In the genomic region with DNA sequence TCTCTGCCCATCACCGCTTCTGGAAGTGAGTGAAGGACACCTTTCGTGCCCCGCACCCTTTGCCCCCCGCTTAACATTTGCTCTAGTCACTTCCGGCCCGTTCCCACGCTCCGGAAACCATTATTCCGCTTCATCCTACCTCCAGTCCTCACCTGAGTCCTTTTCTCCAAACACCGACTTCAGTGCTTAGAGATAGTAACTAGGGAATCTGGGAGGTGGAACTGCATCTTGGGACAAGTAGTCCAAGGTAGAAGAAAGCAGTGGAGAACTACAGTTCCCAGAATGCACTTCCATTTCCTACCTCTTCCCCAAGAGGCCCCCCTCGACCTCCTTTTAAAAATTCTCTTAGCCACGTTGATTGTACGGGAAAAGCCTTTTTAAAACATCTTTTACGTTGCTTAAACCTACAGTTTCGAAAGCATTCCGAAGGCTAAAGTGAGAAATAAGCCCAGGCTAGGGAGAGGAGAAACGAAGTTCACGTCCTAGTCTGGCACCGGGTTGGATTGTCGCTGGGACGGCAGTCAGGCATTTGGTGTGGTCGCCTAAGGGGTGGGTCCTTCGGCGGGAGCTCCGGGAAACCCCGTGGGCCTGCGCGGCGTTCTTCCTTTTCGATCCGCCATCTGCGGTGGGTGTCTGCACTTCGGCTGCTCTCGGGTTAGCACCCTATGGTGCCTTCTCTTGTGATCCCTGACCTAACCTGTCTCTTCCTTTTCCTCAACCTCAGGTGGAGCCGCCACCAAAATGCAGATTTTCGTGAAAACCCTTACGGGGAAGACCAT, we compare ENCODE assay signal across 1 cellular context.
TF ChIP-seq lines count a peak whose summit lies in the region.

A gene (minus strand): TSS at position 210 of the 779 bp plus-strand sequence. CDS start 9,882 bp downstream, outside the sequence.
A gene (plus strand): TSS at position 605 of the 779 bp plus-strand sequence. CDS start 137 bp downstream, at position 742.

TF ChIP-seq in GM12878, 131 proteins besides CTCF, POLR2A, EP300 and RAD21 (continued from another document and continues in another):
- TF ChIP-seq, protein P1, sequence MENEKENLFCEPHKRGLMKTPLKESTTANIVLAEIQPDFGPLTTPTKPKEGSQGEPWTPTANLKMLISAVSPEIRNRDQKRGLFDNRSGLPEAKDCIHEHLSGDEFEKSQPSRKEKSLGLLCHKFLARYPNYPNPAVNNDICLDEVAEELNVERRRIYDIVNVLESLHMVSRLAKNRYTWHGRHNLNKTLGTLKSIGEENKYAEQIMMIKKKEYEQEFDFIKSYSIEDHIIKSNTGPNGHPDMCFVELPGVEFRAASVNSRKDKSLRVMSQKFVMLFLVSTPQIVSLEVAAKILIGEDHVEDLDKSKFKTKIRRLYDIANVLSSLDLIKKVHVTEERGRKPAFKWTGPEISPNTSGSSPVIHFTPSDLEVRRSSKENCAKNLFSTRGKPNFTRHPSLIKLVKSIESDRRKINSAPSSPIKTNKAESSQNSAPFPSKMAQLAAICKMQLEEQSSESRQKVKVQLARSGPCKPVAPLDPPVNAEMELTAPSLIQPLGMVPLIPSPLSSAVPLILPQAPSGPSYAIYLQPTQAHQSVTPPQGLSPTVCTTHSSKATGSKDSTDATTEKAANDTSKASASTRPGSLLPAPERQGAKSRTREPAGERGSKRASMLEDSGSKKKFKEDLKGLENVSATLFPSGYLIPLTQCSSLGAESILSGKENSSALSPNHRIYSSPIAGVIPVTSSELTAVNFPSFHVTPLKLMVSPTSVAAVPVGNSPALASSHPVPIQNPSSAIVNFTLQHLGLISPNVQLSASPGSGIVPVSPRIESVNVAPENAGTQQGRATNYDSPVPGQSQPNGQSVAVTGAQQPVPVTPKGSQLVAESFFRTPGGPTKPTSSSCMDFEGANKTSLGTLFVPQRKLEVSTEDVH (IDR thresholded peaks at IDR 0.05; ENCODE audit: low read depth, partially characterized antibody): no peak
- TF ChIP-seq, protein P2, sequence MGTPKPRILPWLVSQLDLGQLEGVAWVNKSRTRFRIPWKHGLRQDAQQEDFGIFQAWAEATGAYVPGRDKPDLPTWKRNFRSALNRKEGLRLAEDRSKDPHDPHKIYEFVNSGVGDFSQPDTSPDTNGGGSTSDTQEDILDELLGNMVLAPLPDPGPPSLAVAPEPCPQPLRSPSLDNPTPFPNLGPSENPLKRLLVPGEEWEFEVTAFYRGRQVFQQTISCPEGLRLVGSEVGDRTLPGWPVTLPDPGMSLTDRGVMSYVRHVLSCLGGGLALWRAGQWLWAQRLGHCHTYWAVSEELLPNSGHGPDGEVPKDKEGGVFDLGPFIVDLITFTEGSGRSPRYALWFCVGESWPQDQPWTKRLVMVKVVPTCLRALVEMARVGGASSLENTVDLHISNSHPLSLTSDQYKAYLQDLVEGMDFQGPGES (IDR thresholded peaks at IDR 0.05): no peak
- TF ChIP-seq SIX5 (IDR thresholded peaks at IDR 0.05; ENCODE audit: low read depth, low read length, severe bottlenecking): peak; percentile 84
- peak; percentile 59 to 77; a peak in 3 of 4 replicates for TF ChIP-seq IKZF2 (IDR thresholded peaks at IDR 0.05)
- TF ChIP-seq, protein P3, sequence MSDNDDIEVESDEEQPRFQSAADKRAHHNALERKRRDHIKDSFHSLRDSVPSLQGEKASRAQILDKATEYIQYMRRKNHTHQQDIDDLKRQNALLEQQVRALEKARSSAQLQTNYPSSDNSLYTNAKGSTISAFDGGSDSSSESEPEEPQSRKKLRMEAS (IDR thresholded peaks at IDR 0.05; ENCODE audit: low read depth, low read length): peak; percentile 49; the same call in 1 of the 2 replicates
- TF ChIP-seq, protein P4, sequence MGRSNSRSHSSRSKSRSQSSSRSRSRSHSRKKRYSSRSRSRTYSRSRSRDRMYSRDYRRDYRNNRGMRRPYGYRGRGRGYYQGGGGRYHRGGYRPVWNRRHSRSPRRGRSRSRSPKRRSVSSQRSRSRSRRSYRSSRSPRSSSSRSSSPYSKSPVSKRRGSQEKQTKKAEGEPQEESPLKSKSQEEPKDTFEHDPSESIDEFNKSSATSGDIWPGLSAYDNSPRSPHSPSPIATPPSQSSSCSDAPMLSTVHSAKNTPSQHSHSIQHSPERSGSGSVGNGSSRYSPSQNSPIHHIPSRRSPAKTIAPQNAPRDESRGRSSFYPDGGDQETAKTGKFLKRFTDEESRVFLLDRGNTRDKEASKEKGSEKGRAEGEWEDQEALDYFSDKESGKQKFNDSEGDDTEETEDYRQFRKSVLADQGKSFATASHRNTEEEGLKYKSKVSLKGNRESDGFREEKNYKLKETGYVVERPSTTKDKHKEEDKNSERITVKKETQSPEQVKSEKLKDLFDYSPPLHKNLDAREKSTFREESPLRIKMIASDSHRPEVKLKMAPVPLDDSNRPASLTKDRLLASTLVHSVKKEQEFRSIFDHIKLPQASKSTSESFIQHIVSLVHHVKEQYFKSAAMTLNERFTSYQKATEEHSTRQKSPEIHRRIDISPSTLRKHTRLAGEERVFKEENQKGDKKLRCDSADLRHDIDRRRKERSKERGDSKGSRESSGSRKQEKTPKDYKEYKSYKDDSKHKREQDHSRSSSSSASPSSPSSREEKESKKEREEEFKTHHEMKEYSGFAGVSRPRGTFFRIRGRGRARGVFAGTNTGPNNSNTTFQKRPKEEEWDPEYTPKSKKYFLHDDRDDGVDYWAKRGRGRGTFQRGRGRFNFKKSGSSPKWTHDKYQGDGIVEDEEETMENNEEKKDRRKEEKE (IDR thresholded peaks at IDR 0.05): no peak
- no peak for TF ChIP-seq TCF7 (IDR thresholded peaks at IDR 0.05; ENCODE audit: borderline replicate concordance)
- peak; percentile 73 for TF ChIP-seq RELA (IDR thresholded peaks at IDR 0.05; ENCODE audit: borderline replicate concordance, partially characterized antibody)
- no peak for TF ChIP-seq RAD51 (IDR thresholded peaks at IDR 0.05)
- TF ChIP-seq NR2C2 (IDR thresholded peaks at IDR 0.05; ENCODE audit: borderline replicate concordance, control insufficient read depth, insufficient read length, low read depth): no peak
- TF ChIP-seq STAT1 (conservative IDR thresholded peaks at IDR 0.05): peak; percentile 73; the same call in 1 of the 2 replicates
- no peak for TF ChIP-seq CHD1 (IDR thresholded peaks at IDR 0.05; ENCODE audit: low read depth, low read length)
- no peak for TF ChIP-seq YBX1 (IDR thresholded peaks at IDR 0.05)
- TF ChIP-seq CREM (IDR thresholded peaks at IDR 0.05; ENCODE audit: low read depth): peak; percentile 62; the same call in 1 of the 2 replicates
- peak; percentile 77 for TF ChIP-seq MXI1 (IDR thresholded peaks at IDR 0.05; ENCODE audit: low read depth, low read length)
- no peak for TF ChIP-seq HDGF (IDR thresholded peaks at IDR 0.05)
- no peak for TF ChIP-seq CHD2 (IDR thresholded peaks at IDR 0.05; ENCODE audit: borderline replicate concordance, low read depth, low read length)
- 0 out of 2 replicates have a peak, but pooled peaks have one; percentile 13 for TF ChIP-seq EED (IDR thresholded peaks at IDR 0.05; ENCODE audit: low read depth)
- no peak for TF ChIP-seq RCOR1 (conservative IDR thresholded peaks at IDR 0.05; ENCODE audit: low read depth, low read length)
- TF ChIP-seq, protein P5, sequence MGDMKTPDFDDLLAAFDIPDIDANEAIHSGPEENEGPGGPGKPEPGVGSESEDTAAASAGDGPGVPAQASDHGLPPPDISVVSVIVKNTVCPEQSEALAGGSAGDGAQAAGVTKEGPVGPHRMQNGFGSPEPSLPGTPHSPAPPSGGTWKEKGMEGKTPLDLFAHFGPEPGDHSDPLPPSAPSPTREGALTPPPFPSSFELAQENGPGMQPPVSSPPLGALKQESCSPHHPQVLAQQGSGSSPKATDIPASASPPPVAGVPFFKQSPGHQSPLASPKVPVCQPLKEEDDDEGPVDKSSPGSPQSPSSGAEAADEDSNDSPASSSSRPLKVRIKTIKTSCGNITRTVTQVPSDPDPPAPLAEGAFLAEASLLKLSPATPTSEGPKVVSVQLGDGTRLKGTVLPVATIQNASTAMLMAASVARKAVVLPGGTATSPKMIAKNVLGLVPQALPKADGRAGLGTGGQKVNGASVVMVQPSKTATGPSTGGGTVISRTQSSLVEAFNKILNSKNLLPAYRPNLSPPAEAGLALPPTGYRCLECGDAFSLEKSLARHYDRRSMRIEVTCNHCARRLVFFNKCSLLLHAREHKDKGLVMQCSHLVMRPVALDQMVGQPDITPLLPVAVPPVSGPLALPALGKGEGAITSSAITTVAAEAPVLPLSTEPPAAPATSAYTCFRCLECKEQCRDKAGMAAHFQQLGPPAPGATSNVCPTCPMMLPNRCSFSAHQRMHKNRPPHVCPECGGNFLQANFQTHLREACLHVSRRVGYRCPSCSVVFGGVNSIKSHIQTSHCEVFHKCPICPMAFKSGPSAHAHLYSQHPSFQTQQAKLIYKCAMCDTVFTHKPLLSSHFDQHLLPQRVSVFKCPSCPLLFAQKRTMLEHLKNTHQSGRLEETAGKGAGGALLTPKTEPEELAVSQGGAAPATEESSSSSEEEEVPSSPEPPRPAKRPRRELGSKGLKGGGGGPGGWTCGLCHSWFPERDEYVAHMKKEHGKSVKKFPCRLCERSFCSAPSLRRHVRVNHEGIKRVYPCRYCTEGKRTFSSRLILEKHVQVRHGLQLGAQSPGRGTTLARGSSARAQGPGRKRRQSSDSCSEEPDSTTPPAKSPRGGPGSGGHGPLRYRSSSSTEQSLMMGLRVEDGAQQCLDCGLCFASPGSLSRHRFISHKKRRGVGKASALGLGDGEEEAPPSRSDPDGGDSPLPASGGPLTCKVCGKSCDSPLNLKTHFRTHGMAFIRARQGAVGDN (IDR thresholded peaks at IDR 0.05): peak; percentile 70
- TF ChIP-seq, protein P6, sequence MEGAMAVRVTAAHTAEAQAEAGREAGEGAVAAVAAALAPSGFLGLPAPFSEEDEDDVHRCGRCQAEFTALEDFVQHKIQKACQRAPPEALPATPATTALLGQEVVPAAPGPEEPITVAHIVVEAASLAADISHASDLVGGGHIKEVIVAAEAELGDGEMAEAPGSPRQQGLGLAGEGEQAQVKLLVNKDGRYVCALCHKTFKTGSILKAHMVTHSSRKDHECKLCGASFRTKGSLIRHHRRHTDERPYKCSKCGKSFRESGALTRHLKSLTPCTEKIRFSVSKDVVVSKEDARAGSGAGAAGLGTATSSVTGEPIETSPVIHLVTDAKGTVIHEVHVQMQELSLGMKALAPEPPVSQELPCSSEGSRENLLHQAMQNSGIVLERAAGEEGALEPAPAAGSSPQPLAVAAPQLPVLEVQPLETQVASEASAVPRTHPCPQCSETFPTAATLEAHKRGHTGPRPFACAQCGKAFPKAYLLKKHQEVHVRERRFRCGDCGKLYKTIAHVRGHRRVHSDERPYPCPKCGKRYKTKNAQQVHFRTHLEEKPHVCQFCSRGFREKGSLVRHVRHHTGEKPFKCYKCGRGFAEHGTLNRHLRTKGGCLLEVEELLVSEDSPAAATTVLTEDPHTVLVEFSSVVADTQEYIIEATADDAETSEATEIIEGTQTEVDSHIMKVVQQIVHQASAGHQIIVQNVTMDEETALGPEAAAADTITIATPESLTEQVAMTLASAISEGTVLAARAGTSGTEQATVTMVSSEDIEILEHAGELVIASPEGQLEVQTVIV (IDR thresholded peaks at IDR 0.05; ENCODE audit: borderline replicate concordance, partially characterized antibody): peak; percentile 69
- 0 out of 2 replicates have a peak, but pooled peaks have one; percentile 48 for TF ChIP-seq MEF2A (IDR thresholded peaks at IDR 0.05; ENCODE audit: insufficient read depth, low read depth, low read length)
- TF ChIP-seq, protein P7, sequence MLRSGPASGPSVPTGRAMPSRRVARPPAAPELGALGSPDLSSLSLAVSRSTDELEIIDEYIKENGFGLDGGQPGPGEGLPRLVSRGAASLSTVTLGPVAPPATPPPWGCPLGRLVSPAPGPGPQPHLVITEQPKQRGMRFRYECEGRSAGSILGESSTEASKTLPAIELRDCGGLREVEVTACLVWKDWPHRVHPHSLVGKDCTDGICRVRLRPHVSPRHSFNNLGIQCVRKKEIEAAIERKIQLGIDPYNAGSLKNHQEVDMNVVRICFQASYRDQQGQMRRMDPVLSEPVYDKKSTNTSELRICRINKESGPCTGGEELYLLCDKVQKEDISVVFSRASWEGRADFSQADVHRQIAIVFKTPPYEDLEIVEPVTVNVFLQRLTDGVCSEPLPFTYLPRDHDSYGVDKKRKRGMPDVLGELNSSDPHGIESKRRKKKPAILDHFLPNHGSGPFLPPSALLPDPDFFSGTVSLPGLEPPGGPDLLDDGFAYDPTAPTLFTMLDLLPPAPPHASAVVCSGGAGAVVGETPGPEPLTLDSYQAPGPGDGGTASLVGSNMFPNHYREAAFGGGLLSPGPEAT (IDR thresholded peaks at IDR 0.05; ENCODE audit: low read depth): peak; percentile 73
- peak; percentile 76 for TF ChIP-seq NR2C1 (IDR thresholded peaks at IDR 0.05)
- TF ChIP-seq SMC3 (IDR thresholded peaks at IDR 0.05; ENCODE audit: borderline replicate concordance, low read length): no peak
- no peak for TF ChIP-seq RBBP5 (conservative IDR thresholded peaks at IDR 0.05)
- TF ChIP-seq SIN3A (IDR thresholded peaks at IDR 0.05; ENCODE audit: low read depth, low read length): peak; percentile 2; the same call in 1 of the 2 replicates
- TF ChIP-seq RFX5 (IDR thresholded peaks at IDR 0.05; ENCODE audit: low read depth, low read length): no peak
- 0 out of 2 replicates have a peak, but pooled peaks have one; percentile 75 for TF ChIP-seq STAT3 (IDR thresholded peaks at IDR 0.05; ENCODE audit: low read depth, low read length)
- TF ChIP-seq EGR1 (IDR thresholded peaks at IDR 0.05; ENCODE audit: borderline replicate concordance in 1 of 2, low read depth in 2 of 2, low read length in 2 of 2): 0 out of 3 replicates have a peak, but pooled peaks of 1 of the 2 experiments have one; percentile 3
- TF ChIP-seq NFYA (IDR thresholded peaks at IDR 0.05; ENCODE audit: borderline replicate concordance, low read depth, low read length): no peak
- TF ChIP-seq MTA2 (IDR thresholded peaks at IDR 0.05; ENCODE audit: low read depth): peak; percentile 31; the same call in 1 of the 2 replicates
- TF ChIP-seq TARDBP (IDR thresholded peaks at IDR 0.05; ENCODE audit: borderline replicate concordance): no peak
- TF ChIP-seq CBFB (IDR thresholded peaks at IDR 0.05; ENCODE audit: low read depth): peak; percentile 95
- no peak for TF ChIP-seq ZNF24 (IDR thresholded peaks at IDR 0.05)
- TF ChIP-seq FOXK2 (IDR thresholded peaks at IDR 0.05): peak; percentile 29; the same call in 1 of the 2 replicates
- TF ChIP-seq ASH2L (IDR thresholded peaks at IDR 0.05; ENCODE audit: borderline replicate concordance, low read depth): no peak
- TF ChIP-seq TCF3 (IDR thresholded peaks at IDR 0.05; ENCODE audit: borderline replicate concordance, insufficient read depth, low read depth, low read length): peak; percentile 67; the same call in 1 of the 2 replicates
- TF ChIP-seq POU2F2 (IDR thresholded peaks at IDR 0.05; ENCODE audit: borderline replicate concordance, low read depth, low read length): peak; percentile 86
- no peak for TF ChIP-seq GATAD2B (conservative IDR thresholded peaks at IDR 0.05; ENCODE audit: low read depth)
- TF ChIP-seq, protein P8, sequence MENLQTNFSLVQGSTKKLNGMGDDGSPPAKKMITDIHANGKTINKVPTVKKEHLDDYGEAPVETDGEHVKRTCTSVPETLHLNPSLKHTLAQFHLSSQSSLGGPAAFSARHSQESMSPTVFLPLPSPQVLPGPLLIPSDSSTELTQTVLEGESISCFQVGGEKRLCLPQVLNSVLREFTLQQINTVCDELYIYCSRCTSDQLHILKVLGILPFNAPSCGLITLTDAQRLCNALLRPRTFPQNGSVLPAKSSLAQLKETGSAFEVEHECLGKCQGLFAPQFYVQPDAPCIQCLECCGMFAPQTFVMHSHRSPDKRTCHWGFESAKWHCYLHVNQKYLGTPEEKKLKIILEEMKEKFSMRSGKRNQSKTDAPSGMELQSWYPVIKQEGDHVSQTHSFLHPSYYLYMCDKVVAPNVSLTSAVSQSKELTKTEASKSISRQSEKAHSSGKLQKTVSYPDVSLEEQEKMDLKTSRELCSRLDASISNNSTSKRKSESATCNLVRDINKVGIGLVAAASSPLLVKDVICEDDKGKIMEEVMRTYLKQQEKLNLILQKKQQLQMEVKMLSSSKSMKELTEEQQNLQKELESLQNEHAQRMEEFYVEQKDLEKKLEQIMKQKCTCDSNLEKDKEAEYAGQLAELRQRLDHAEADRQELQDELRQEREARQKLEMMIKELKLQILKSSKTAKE (IDR thresholded peaks at IDR 0.05; ENCODE audit: low read depth, poor library complexity, severe bottlenecking): peak; percentile 79
- peak; percentile 89 for TF ChIP-seq YY1 (IDR thresholded peaks at IDR 0.05; ENCODE audit: low read depth, low read length)
